In the genomic region with DNA sequence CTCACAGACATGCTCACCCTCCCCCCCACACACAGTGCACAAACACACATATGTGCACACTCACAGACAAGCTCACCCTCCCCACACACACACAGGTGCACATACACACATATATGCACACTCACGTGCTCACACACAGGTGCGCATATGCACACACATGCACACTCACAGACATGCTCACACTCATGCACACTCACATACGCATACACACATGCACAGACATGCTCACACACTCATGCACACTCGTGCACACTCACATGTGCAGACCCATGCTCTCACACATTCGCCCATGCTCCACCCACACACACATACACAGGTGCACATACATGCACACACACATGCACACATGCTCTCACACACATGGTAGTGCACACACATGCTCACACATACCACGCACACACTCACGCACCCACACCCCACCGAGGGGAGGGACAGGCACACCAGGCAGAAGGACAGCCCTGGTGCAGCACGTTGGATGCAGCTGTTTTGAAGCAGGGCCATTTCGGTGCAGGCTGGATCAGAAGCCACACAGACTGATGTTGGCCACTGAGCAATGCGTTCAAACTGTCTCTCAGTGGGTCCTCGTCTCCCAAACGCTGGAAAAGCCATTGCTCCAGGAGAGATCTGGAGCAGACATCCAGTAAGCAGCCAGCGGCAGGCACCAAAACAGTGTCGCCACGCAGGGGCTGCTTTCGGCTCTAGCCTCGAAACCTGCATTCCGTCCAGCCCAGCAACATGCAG, we compare ENCODE assay signal across 15 cellular contexts.
DNase-seq lines count a peak whose midpoint lies in the region; ATAC-seq and TF ChIP-seq lines count a peak whose summit lies in the region.
"Had no signal": no experiment of that assay in that cellular context is flagged by ENCODE, and none has a peak within 500 bp of the region (broad histone marks: within the 10 kb centered on the region; RNA-seq: fewer than 3 reads in every experiment).

No MANE protein-coding gene starts in this region.

- H2AK5ac ChIP-seq in H9 (ENCODE audit: insufficient read length, low read length) (no peak overlapping the region), IMR-90 (ENCODE audit: low read depth, low read length) (peak overlapping the region; percentile 93), neuronal stem cell (ENCODE audit: low read depth, low read length) (peak overlapping the region; percentile 6)

- H3K79me1 ChIP-seq in H9 (ENCODE audit: insufficient read depth, low read depth, low read length, poor library complexity, severe bottlenecking), result no peaks in the 10 kb centered on the region
- peaks cover 0 to 19% of the 10 kb centered on the region in 2 experiments; a peak in 1 of 4 replicates for H3K79me1 ChIP-seq in IMR-90 (ENCODE audit: low read depth in 1 of 2, low read length in 2 of 2)
- no peaks in the 10 kb centered on the region for H3K79me1 ChIP-seq in neuronal stem cell (ENCODE audit: low read depth, low read length)

- no peak overlapping the region for H2BK120ac ChIP-seq in H9 (ENCODE audit: low read depth, low read length, poor library complexity, severe bottlenecking)
- peak overlapping the region; percentile 49 for H2BK120ac ChIP-seq in IMR-90 (ENCODE audit: low read depth, low read length)
- no peak overlapping the region for H2BK120ac ChIP-seq in neuronal stem cell (ENCODE audit: low read depth, low read length)

- CTCF ChIA-PET in IMR-90 (lab: Yijun Ruan, JAX), result no interaction called here
- CTCF ChIA-PET in CD4-positive, alpha-beta T cell (lab: Charles Lee), result no interaction called here

- H3K56ac ChIP-seq in H9 (ENCODE audit: insufficient read length, low read depth, low read length), result no peak overlapping the region
- H3K56ac ChIP-seq in IMR-90 (ENCODE audit: extremely low read depth, insufficient read depth, low read length), result no peak overlapping the region

- H3K4me2 ChIP-seq in H9 (ENCODE audit: insufficient read depth, insufficient read length, low read length), result no peak overlapping the region
- no peak overlapping the region for H3K4me2 ChIP-seq in IMR-90 (ENCODE audit: low read depth, low read length)
- no peak overlapping the region for H3K4me2 ChIP-seq in neuronal stem cell (ENCODE audit: insufficient read depth, low read length, poor library complexity, severe bottlenecking)
- H3K4me2 ChIP-seq: KMS-11 had no signal

- H3K27ac ChIP-seq in H9 (ENCODE audit: insufficient read length, low read depth, low read length), result no peak overlapping the region
- H3K27ac ChIP-seq in IMR-90 (ENCODE audit: insufficient read depth, low read length), result no peak overlapping the region
- no peak overlapping the region for H3K27ac ChIP-seq in endodermal cell (ENCODE audit: low read depth, low read length)
- no peak overlapping the region for H3K27ac ChIP-seq in neuronal stem cell (replicated peaks; ENCODE audit: low read length)
- H3K27ac ChIP-seq in CD4-positive, alpha-beta T cell (ENCODE audit: low read depth, low read length), result no peak overlapping the region
- H3K27ac ChIP-seq: KMS-11 had no signal

- H4K20me1 ChIP-seq in H9 (ENCODE audit: control insufficient read depth, insufficient read depth, insufficient read length) (no peaks in the 10 kb centered on the region), IMR-90 (ENCODE audit: insufficient read depth, low read length) (no peaks in the 10 kb centered on the region)

- H3K9me1 ChIP-seq in IMR-90 (ENCODE audit: insufficient read depth, low read length), result peaks cover 24% of the 10 kb centered on the region

- H3K36me3 ChIP-seq in IMR-90 (ENCODE audit: control insufficient read depth, insufficient read depth, low read length) (no peaks in the 10 kb centered on the region), endodermal cell (ENCODE audit: control insufficient read depth, insufficient read depth, low read length) (no peaks in the 10 kb centered on the region), neuronal stem cell (replicated peaks in 1 of 2; ENCODE audit: control insufficient read depth in 2 of 2, insufficient read depth in 2 of 2, low read length in 2 of 2) (no peaks in the 10 kb centered on the region)

- H3K14ac ChIP-seq in H9 (ENCODE audit: insufficient read depth, low read length) (no peak overlapping the region), IMR-90 (replicated peaks; ENCODE audit: low read depth, low read length) (peak overlapping the region; percentile 59; the same call in 1 of the 2 replicates), neuronal stem cell (ENCODE audit: low read length) (peak overlapping the region; percentile 10)

- H4K5ac ChIP-seq in H9 (ENCODE audit: insufficient read length, low read depth, low read length), result no peak overlapping the region
- H4K5ac ChIP-seq in IMR-90 (ENCODE audit: low read depth, low read length), result no peak overlapping the region

- H3K27ac Mint-ChIP-seq in H9 (no peak overlapping the region; a peak in 1 of 7 replicates), endodermal cell (no peak overlapping the region)
- no peak overlapping the region for H3K27ac Mint-ChIP-seq in CD4-positive, alpha-beta T cell

- intact Hi-C loops in IMR-90 (cut with micrococcal nuclease), result no loop called here
- intact Hi-C loops in CD4-positive, alpha-beta T cell (cut with DNase I, micrococcal nuclease), result no loop called here

- H3K36me3 Mint-ChIP-seq in H9 (ENCODE audit: insufficient read depth in 1 of 3, low read depth in 3 of 3) (peaks cover 0 to 3% (median 0%) of the 10 kb centered on the region in 3 experiments; a peak in 2 of 7 replicates), endodermal cell (ENCODE audit: low read depth) (no peaks in the 10 kb centered on the region)
- no peaks in the 10 kb centered on the region for H3K36me3 Mint-ChIP-seq in CD4-positive, alpha-beta T cell (ENCODE audit: low read depth)

- TF ChIP-seq POLR2A in IMR-90 (IDR thresholded peaks at IDR 0.05; ENCODE audit: low read depth, low read length), result no peak

- H3K27me3 ChIP-seq in H9 (ENCODE audit: insufficient read depth, low read length), result no peaks in the 10 kb centered on the region
- no peaks in the 10 kb centered on the region for H3K27me3 ChIP-seq in IMR-90 (ENCODE audit: control insufficient read depth, insufficient read depth, low read length)
- H3K27me3 ChIP-seq in endodermal cell (ENCODE audit: control insufficient read depth, insufficient read depth, low read length, poor library complexity, severe bottlenecking), result no peaks in the 10 kb centered on the region
- H3K27me3 ChIP-seq in neuronal stem cell (ENCODE audit: control insufficient read depth in 3 of 3, insufficient read depth in 3 of 3, low read depth in 1 of 3, low read length in 3 of 3), result peaks cover 0 to 13% (median 2%) of the 10 kb centered on the region in 3 experiments
- no peaks in the 10 kb centered on the region for H3K27me3 ChIP-seq in CD4-positive, alpha-beta T cell (ENCODE audit: control insufficient read depth, insufficient read depth, low read length)

- no peak overlapping the region; a peak in 1 of 5 replicates for H3K4me3 Mint-ChIP-seq in H9
- H3K4me3 Mint-ChIP-seq in endodermal cell, result no peak overlapping the region
- no peak overlapping the region for H3K4me3 Mint-ChIP-seq in CD4-positive, alpha-beta T cell

- no peak overlapping the region for H3K4ac ChIP-seq in H9 (ENCODE audit: low read depth, low read length)
- peak overlapping the region; percentile 51 for H3K4ac ChIP-seq in IMR-90 (ENCODE audit: low read depth, low read length)
- H3K4ac ChIP-seq in neuronal stem cell (ENCODE audit: low read length), result peak overlapping the region; percentile 6

- in situ Hi-C loops in IMR-90 (cut with MboI; ENCODE audit: low sequenced_read_pairs), result no loop called here

- no peak overlapping the region for H3K4me3 ChIP-seq in IMR-90 (ENCODE audit: insufficient read depth, low read depth, low read length)
- no peak overlapping the region for H3K4me3 ChIP-seq in endodermal cell (ENCODE audit: low read length)
- H3K4me3 ChIP-seq in neuronal stem cell (ENCODE audit: low read length in 2 of 2), result peak overlapping the region in 1 of 2 donors; percentile 47

- H2BK20ac ChIP-seq in H9 (ENCODE audit: low read depth, low read length, poor library complexity, severe bottlenecking), result no peak overlapping the region
- 0 out of 2 replicates have a peak overlapping the region, but pooled peaks have one; percentile 14 for H2BK20ac ChIP-seq in IMR-90 (ENCODE audit: low read depth, low read length)

- TF ChIP-seq RAD21 in IMR-90 (IDR thresholded peaks at IDR 0.05; ENCODE audit: low read length), result no peak

- H3K18ac ChIP-seq in H9 (ENCODE audit: insufficient read length, low read depth, low read length) (no peak overlapping the region), IMR-90 (ENCODE audit: low read depth, low read length) (no peak overlapping the region), neuronal stem cell (ENCODE audit: low read length) (peak overlapping the region; percentile 15)

- no peak overlapping the region for H3K9ac ChIP-seq in H9 (ENCODE audit: extremely low read depth, insufficient read length, low read length)
- no peak overlapping the region for H3K9ac ChIP-seq in IMR-90 (ENCODE audit: low read depth, low read length)
- H3K9ac ChIP-seq in endodermal cell (ENCODE audit: extremely low read depth, low read length, poor library complexity, severe bottlenecking), result no peak overlapping the region
- peak overlapping the region; percentile 46 for H3K9ac ChIP-seq in neuronal stem cell (ENCODE audit: low read depth, low read length, poor library complexity)
- H3K9ac ChIP-seq: KMS-11 had no signal

- no peaks in the 10 kb centered on the region for H3K4me1 ChIP-seq in H9 (ENCODE audit: insufficient read depth, low read length)
- H3K4me1 ChIP-seq in IMR-90 (ENCODE audit: control insufficient read depth, insufficient read depth, low read length), result peaks cover 18% of the 10 kb centered on the region
- H3K4me1 ChIP-seq in endodermal cell (ENCODE audit: control insufficient read depth, insufficient read depth, low read length), result no peaks in the 10 kb centered on the region
- peaks cover 0 to 7% of the 10 kb centered on the region in 2 donors for H3K4me1 ChIP-seq in neuronal stem cell (ENCODE audit: control insufficient read depth in 2 of 2, insufficient read depth in 1 of 2, low read depth in 1 of 2, low read length in 2 of 2)

- H3K9me3 Mint-ChIP-seq in H9, result peaks cover 9% of the 10 kb centered on the region in 2 experiments
- peaks cover 9% of the 10 kb centered on the region for H3K9me3 Mint-ChIP-seq in endodermal cell
- H3K9me3 Mint-ChIP-seq in CD4-positive, alpha-beta T cell, result no peaks in the 10 kb centered on the region

- no peak for ATAC-seq in IMR-90 (ENCODE audit: low read depth)
- ATAC-seq in CD4-positive, alpha-beta T cell (ENCODE audit: poor library complexity), result no peak
- ATAC-seq: PC-3 had no signal

- DNase-seq in H9 (no peak), IMR-90 (no peak), endodermal cell (peak; percentile 49), neuronal stem cell (ENCODE audit: low spot score) (no peak), NCI-H774 (lab: John Stamatoyannopoulos, UW) (no peak), NCI-H446 (lab: John Stamatoyannopoulos, UW) (no peak), NCI-H1105 treated with DMSO at 0.1 percent for 48 hours (lab: John Stamatoyannopoulos, UW) (no peak)
- no peak for DNase-seq in CD4-positive, alpha-beta T cell
- DNase-seq: C1 segment of cervical spinal cord, DND-41, NCI-H1417 treated with DMSO at 0.1 percent for 48 hours, NCI-H187 treated with DMSO at 0.1 percent for 48 hours, NCI-H2227 treated with DMSO at 0.1 percent for 48 hours had no signal

- peaks cover 7% of the 10 kb centered on the region for H3K27me3 Mint-ChIP-seq in H9 (ENCODE audit: low read depth)
- no peaks in the 10 kb centered on the region for H3K27me3 Mint-ChIP-seq in endodermal cell (ENCODE audit: insufficient read depth)
- H3K27me3 Mint-ChIP-seq in CD4-positive, alpha-beta T cell, result peaks cover 21% of the 10 kb centered on the region

- H4K8ac ChIP-seq in H9 (replicated peaks; ENCODE audit: insufficient read length, low read depth, low read length), result peak overlapping the region; percentile 6
- no peak overlapping the region; a peak in 2 of 4 replicates for H4K8ac ChIP-seq in IMR-90 (ENCODE audit: low read depth in 2 of 2, low read length in 2 of 2)
- no peak overlapping the region for H4K8ac ChIP-seq in neuronal stem cell (ENCODE audit: low read depth, low read length)

- H3K9me3 ChIP-seq in H9 (ENCODE audit: control insufficient read depth, low read depth, low read length) (no peaks in the 10 kb centered on the region), IMR-90 (ENCODE audit: control insufficient read depth, insufficient read depth, low read length) (no peaks in the 10 kb centered on the region), endodermal cell (ENCODE audit: control insufficient read depth, low read length) (no peaks in the 10 kb centered on the region), neuronal stem cell (replicated peaks in 1 of 2; ENCODE audit: control insufficient read depth in 2 of 2, insufficient read depth in 1 of 2, low read depth in 1 of 2, low read length in 2 of 2) (peaks cover 0 to 4% of the 10 kb centered on the region in 2 donors)
- H3K9me3 ChIP-seq in CD4-positive, alpha-beta T cell (ENCODE audit: control insufficient read depth, low read length), result no peaks in the 10 kb centered on the region

- BruUV-seq in IMR-90 (replicated peaks; lab: Mats Ljungman, UMichigan), result no TSS peak

- no peak for TF ChIP-seq CTCF in H9 (conservative IDR thresholded peaks at IDR 0.05)
- no peak for TF ChIP-seq CTCF in IMR-90 (conservative IDR thresholded peaks at IDR 0.05; ENCODE audit: low read depth, low read length)
- no peak for TF ChIP-seq CTCF in endodermal cell (conservative IDR thresholded peaks at IDR 0.05)
- TF ChIP-seq CTCF in CD4-positive, alpha-beta T cell (IDR thresholded peaks at IDR 0.05), result no peak

- dilution Hi-C loops in IMR-90 (cut with HindIII; ENCODE audit: low sequenced_read_pairs, unreplicated experiment), result no loop called here

- no peak overlapping the region for H3T11ph ChIP-seq in H9 (ENCODE audit: low read length)

- no peaks in the 10 kb centered on the region for H3K23me2 ChIP-seq in H9 (ENCODE audit: insufficient read length, low read depth, low read length, poor library complexity, severe bottlenecking)

- H2AFZ ChIP-seq in H9 (ENCODE audit: low read length) (no peak overlapping the region), IMR-90 (replicated peaks; ENCODE audit: low read length, poor library complexity) (no peak overlapping the region), neuronal stem cell (ENCODE audit: low read length) (no peak overlapping the region)

- no peaks in the 10 kb centered on the region for H3K79me2 ChIP-seq in H9 (ENCODE audit: insufficient read depth, low read length)

- H3K23ac ChIP-seq in H9 (ENCODE audit: insufficient read length, low read depth, low read length), result no peak overlapping the region
- H3K23ac ChIP-seq in IMR-90 (ENCODE audit: low read depth, low read length), result no peak overlapping the region
- peak overlapping the region; percentile 38 for H3K23ac ChIP-seq in neuronal stem cell (ENCODE audit: low read depth, low read length, poor library complexity)

- POLR2A ChIA-PET in IMR-90 (lab: Charles Lee; ENCODE audit: unreplicated experiment), result no interaction called here
- POLR2A ChIA-PET in CD4-positive, alpha-beta T cell (lab: Charles Lee), result no interaction called here

- peak overlapping the region; percentile 67 for H2AK9ac ChIP-seq in IMR-90 (replicated peaks; ENCODE audit: low read depth, low read length, poor library complexity)

- H3K4me1 Mint-ChIP-seq in H9, result no peaks in the 10 kb centered on the region
- no peaks in the 10 kb centered on the region for H3K4me1 Mint-ChIP-seq in endodermal cell
- no peaks in the 10 kb centered on the region for H3K4me1 Mint-ChIP-seq in CD4-positive, alpha-beta T cell (ENCODE audit: low read depth)

- no CpG with 5 or more reads among the region's 19 CpGs for WGBS in H9 (ENCODE audit: extremely low coverage, insufficient read length, low lambda C conversion rate)
- WGBS in IMR-90 (ENCODE audit: extremely low coverage in 2 of 2, insufficient read length in 1 of 2), 2 experiments, result 83% methylated on average over 10 of the region's 19 CpGs; no CpG with 5 or more reads in 1 of the 2 experiments
- 88 to 89% methylated on average over 14 to 19 of the region's 19 CpGs for WGBS in endodermal cell (ENCODE audit: insufficient coverage in 1 of 2, insufficient read length in 1 of 2), 2 experiments
- no CpG with 5 or more reads among the region's 19 CpGs for WGBS in neuronal stem cell (ENCODE audit: extremely low coverage in 2 of 2, insufficient read length in 2 of 2, insufficient replicate concordance in 1 of 2), 2 donors

- H2BK15ac ChIP-seq in H9 (ENCODE audit: low read depth, low read length) (no peak overlapping the region), IMR-90 (ENCODE audit: low read depth, low read length) (peak overlapping the region; percentile 48; the same call in 2 of the 3 replicates), neuronal stem cell (ENCODE audit: low read length) (no peak overlapping the region)

- H2BK5ac ChIP-seq in H9 (ENCODE audit: insufficient read length, low read length), result no peak overlapping the region
- no peak overlapping the region for H2BK5ac ChIP-seq in IMR-90 (ENCODE audit: low read depth, low read length, poor library complexity, severe bottlenecking)
- no peak overlapping the region for H2BK5ac ChIP-seq in neuronal stem cell (ENCODE audit: low read length)

- H2BK12ac ChIP-seq in H9 (ENCODE audit: insufficient read length, low read depth, low read length), result no peak overlapping the region
- no peak overlapping the region for H2BK12ac ChIP-seq in neuronal stem cell (ENCODE audit: low read length)

- H4K91ac ChIP-seq in H9 (ENCODE audit: insufficient read length, low read depth, low read length) (no peak overlapping the region), IMR-90 (ENCODE audit: insufficient read depth, low read depth, low read length) (no peak overlapping the region; the same call in 1 of the 2 replicates), neuronal stem cell (ENCODE audit: low read depth, low read length, poor library complexity) (no peak overlapping the region)
